Comparison of ENCODE assay signal across 28 cellular contexts in the genomic region with DNA sequence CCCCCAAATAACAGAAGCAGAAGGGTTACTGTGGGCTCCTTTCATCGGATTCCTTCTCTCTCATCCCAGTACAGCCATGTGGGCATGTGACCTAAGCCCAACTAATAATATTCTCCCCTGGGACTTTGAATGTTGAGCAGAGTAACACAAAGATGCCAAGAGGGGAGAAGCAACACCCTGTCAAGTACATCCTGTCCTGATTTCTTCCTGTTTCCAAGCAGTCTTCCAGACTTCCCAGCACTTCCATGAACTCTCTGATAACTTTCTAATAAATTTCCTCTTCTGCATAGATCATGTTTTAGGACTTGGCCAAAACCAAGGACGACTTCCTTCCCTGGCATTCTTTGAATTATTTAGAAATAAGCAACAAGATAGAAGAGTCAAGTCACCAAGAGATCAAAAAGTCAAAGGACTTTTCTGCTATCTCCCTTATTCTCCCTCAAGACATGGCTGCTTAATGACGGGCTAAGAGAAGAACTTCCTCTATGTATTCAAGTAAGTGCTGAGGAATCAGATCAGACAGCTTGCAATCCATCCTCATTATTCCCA.
"Had no signal": no experiment of that assay in that cellular context is flagged by ENCODE, and none has a peak within 500 bp of the region (broad histone marks: within the 10 kb centered on the region; RNA-seq: fewer than 3 reads in every experiment).

No MANE protein-coding gene starts in this region.

- DNase-seq: activated B cell treated with CpG ODN at 0.5 μM for 24 hours; activated CD4-positive, alpha-beta T cell treated with anti-CD3 and anti-CD28 coated beads, Interleukin-2, amount 10 ng/mL, durations not matched to agents 24 days and 14 days; activated CD4-positive, alpha-beta T cell treated with anti-CD3 and anti-CD28 coated beads, Interleukin-2, amount 50 U/mL, for 1 hour; activated CD4-positive, CD25-positive, alpha-beta regulatory T cell treated with anti-CD3 and anti-CD28 coated beads, Interleukin-2, amount 50 U/mL, for 72 hours; activated CD8-positive, alpha-beta memory T cell treated with anti-CD3 and anti-CD28 coated beads, Interleukin-2, amount 50 U/mL, for 4 hours; activated effector memory CD4-positive, alpha-beta T cell treated with anti-CD3 and anti-CD28 coated beads, Interleukin-2, amount 50 U/mL, for 16 hours; activated gamma-delta T cell treated with Interleukin-2 at 50 U/mL for 16 hours; activated naive CD4-positive, alpha-beta T cell; activated naive CD8-positive, alpha-beta T cell treated with anti-CD3 and anti-CD28 coated beads for 36 hours; activated T-cell treated with anti-CD3 and anti-CD28 coated beads, Interleukin-2, amount 50 U/mL, for 1 hour; activated T-cell treated with anti-CD3 and anti-CD28 coated beads, Interleukin-2, amount 50 U/mL, for 4 hours; amniotic stem cell; aorta; body of pancreas; central memory CD4-positive, alpha-beta T cell; T-cell; T-helper 2 cell; T-helper 9 cell had no signal

- H3K4me1 ChIP-seq: body of pancreas, breast epithelium had no signal

- ATAC-seq: body of pancreas, T-cell had no signal

- H3K9me3 ChIP-seq: adrenal gland, body of pancreas, breast epithelium had no signal

- H3K27ac Mint-ChIP-seq: activated B cell treated with CpG ODN at 0.5 μM for 24 hours; activated CD4-positive, alpha-beta memory T cell treated with anti-CD3 and anti-CD28 coated beads for 36 hours; activated CD8-positive, alpha-beta T cell treated with anti-CD3 and anti-CD28 coated beads for 36 hours; activated naive CD4-positive, alpha-beta T cell treated with anti-CD3 and anti-CD28 coated beads for 36 hours; activated naive CD8-positive, alpha-beta T cell treated with anti-CD3 and anti-CD28 coated beads for 36 hours; activated T-cell treated with anti-CD3 and anti-CD28 coated beads, Interleukin-2, amount 50 U/mL, for 72 hours; activated T-helper 1 cell treated with anti-CD3 and anti-CD28 coated beads, Interleukin-12 subunit alpha, Interleukin-12 subunit beta, Interleukin-2, Interleukin-4 antibody, amounts not matched to agents 30 ng/mL and 10 ng/mL and 1 ng/mL, durations not matched to agents 14 hours and 24 hours and 36 hours; T-cell; T-helper 2 cell treated with Interferon-gamma antibody and Interleukin-4, amounts not matched to agents 5 μg/mL and 100 μg/mL, for 36 hours had no signal

- H3K27me3 Mint-ChIP-seq: activated B cell treated with CpG ODN at 0.5 μM for 24 hours; activated CD8-positive, alpha-beta T cell treated with anti-CD3 and anti-CD28 coated beads for 36 hours; activated naive CD8-positive, alpha-beta T cell treated with anti-CD3 and anti-CD28 coated beads for 36 hours; T-cell had no signal

- H3K36me3 Mint-ChIP-seq: activated CD4-positive, alpha-beta memory T cell treated with anti-CD3 and anti-CD28 coated beads for 36 hours; activated naive CD8-positive, alpha-beta T cell treated with anti-CD3 and anti-CD28 coated beads for 36 hours had no signal

- H3K27ac ChIP-seq: body of pancreas, brain microvascular endothelial cell, breast epithelium, VCaP had no signal

- H3K4me3 ChIP-seq: adrenal gland, body of pancreas, breast epithelium had no signal

- H3K4me3 Mint-ChIP-seq: activated B cell treated with CpG ODN at 0.5 μM for 24 hours; activated CD4-positive, alpha-beta memory T cell treated with anti-CD3 and anti-CD28 coated beads for 36 hours; activated CD4-positive, alpha-beta T cell treated with anti-CD3 and anti-CD28 coated beads, Interleukin-2, amount 10 ng/mL, durations not matched to agents 24 days and 14 days; activated CD8-positive, alpha-beta T cell treated with anti-CD3 and anti-CD28 coated beads for 36 hours; activated naive CD4-positive, alpha-beta T cell treated with anti-CD3 and anti-CD28 coated beads for 36 hours; activated naive CD8-positive, alpha-beta T cell treated with anti-CD3 and anti-CD28 coated beads for 36 hours; activated T-cell treated with anti-CD3 and anti-CD28 coated beads, Interleukin-2, amount 50 U/mL, for 4 hours; activated T-helper 1 cell treated with anti-CD3 and anti-CD28 coated beads, Interleukin-12 subunit alpha, Interleukin-12 subunit beta, Interleukin-2, Interleukin-4 antibody, amounts not matched to agents 30 ng/mL and 10 ng/mL and 1 ng/mL, durations not matched to agents 14 hours and 24 hours and 36 hours; T-cell; T-helper 2 cell treated with Interferon-gamma antibody and Interleukin-4, amounts not matched to agents 5 μg/mL and 100 μg/mL, for 36 hours had no signal

- H3K27me3 ChIP-seq: adrenal gland, body of pancreas had no signal

- H3K36me3 ChIP-seq: adrenal gland, brain microvascular endothelial cell, breast epithelium had no signal
